In the genomic region with DNA sequence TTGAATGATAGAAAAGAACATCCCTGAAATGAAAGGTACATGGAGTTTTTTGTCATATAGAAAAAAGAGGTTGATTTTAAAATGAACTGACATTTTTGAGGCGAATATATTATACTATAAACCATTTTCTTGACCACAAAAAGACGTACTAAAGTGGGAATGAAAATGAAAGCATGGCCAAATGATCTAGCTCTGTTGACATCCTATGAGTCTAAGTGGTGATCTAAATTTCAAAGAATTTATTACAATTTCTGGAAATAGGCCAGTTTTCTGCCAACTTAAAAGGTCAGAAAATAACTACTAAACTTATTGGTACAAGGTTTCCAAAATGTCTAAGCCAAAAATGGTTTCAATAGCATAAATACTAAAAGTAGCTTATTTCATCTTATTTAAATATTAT, we compare ENCODE assay signal across 19 cellular contexts.
DNase-seq lines count a peak whose midpoint lies in the region; TF ChIP-seq lines count a peak whose summit lies in the region.
"Had no signal": no experiment of that assay in that cellular context is flagged by ENCODE, and none has a peak within 500 bp of the region (broad histone marks: within the 10 kb centered on the region; RNA-seq: fewer than 3 reads in every experiment).

No MANE protein-coding gene starts in this region.

- no peak overlapping the region for H3K4me2 ChIP-seq in smooth muscle cell

- H2AFZ ChIP-seq in smooth muscle cell (ENCODE audit: low read depth) = peak overlapping the region; percentile 8

- POLR2A ChIA-PET in RWPE1 (lab: Yijun Ruan, JAX; ENCODE audit: low non-redundant PET) = no interaction called here

- CTCF ChIA-PET in RWPE1 (lab: Yijun Ruan, JAX) = no interaction called here

- no peak overlapping the region for H3K27ac Mint-ChIP-seq in activated T-helper 2 cell treated with anti-CD3 and anti-CD28 coated beads, Interferon-gamma antibody, Interleukin-2, Interleukin-4, amounts not matched to agents 10 μg/mL and 5 μg/mL and 100 μg/mL, durations not matched to agents 14 hours and 24 hours and 36 hours
- H3K27ac Mint-ChIP-seq: B cell; CD4-positive, alpha-beta T cell; HFFc6 had no signal

- no peak overlapping the region for H3K9ac ChIP-seq in smooth muscle cell (ENCODE audit: low read depth)

- H3K4me3 ChIP-seq in smooth muscle cell = no peak overlapping the region
- H3K4me3 ChIP-seq in foreskin fibroblast (ENCODE audit: low read depth in 1 of 2, low read length in 2 of 2) = no peak overlapping the region
- H3K4me3 ChIP-seq: K562, SK-N-MC had no signal

- intact Hi-C loops in activated T-helper 2 cell treated with anti-CD3 and anti-CD28 coated beads, Interferon-gamma antibody, Interleukin-2, Interleukin-4, amounts not matched to agents 10 μg/mL and 5 μg/mL and 100 μg/mL, durations not matched to agents 14 hours and 24 hours and 36 hours (cut with micrococcal nuclease) = no loop called here

- H3F3A ChIP-seq in smooth muscle cell (ENCODE audit: low read depth) = no peaks in the 10 kb centered on the region

- H3K27me3 ChIP-seq in smooth muscle cell (ENCODE audit: low read depth) = no peaks in the 10 kb centered on the region

- H3K4me1 ChIP-seq in smooth muscle cell (ENCODE audit: low read depth) = no peaks in the 10 kb centered on the region

- TF ChIP-seq CTCF in RWPE1 (conservative IDR thresholded peaks at IDR 0.05; ENCODE audit: low read depth) = no peak
- TF ChIP-seq CTCF in smooth muscle cell (IDR thresholded peaks at IDR 0.05; ENCODE audit: borderline replicate concordance, insufficient read depth, poor library complexity, severe bottlenecking) = no peak
- no peak for TF ChIP-seq CTCF in foreskin fibroblast (IDR thresholded peaks at IDR 0.05; ENCODE audit: low read depth, low read length)

- no peaks in the 10 kb centered on the region for H3K79me2 ChIP-seq in smooth muscle cell (ENCODE audit: low read depth)

- no peak overlapping the region for H3K27ac ChIP-seq in RWPE1
- no peak overlapping the region for H3K27ac ChIP-seq in smooth muscle cell (ENCODE audit: low read depth)
- H3K27ac ChIP-seq: SK-N-MC had no signal

- no peaks in the 10 kb centered on the region for H3K36me3 ChIP-seq in smooth muscle cell (ENCODE audit: low read depth)

- DNase-seq in HT1080 (ENCODE audit: low read depth) (peak; percentile 13), RWPE1 (ENCODE audit: low spot score) (peak; percentile 0), glomerular visceral epithelial cell (ENCODE audit: extremely low spot score) (peak; percentile 45), smooth muscle cell (lab: John Stamatoyannopoulos, UW; ENCODE audit: unreplicated experiment) (no peak), foreskin fibroblast (no peak)
- DNase-seq in activated T-helper 2 cell treated with anti-CD3 and anti-CD28 coated beads, Interferon-gamma antibody, Interleukin-2, Interleukin-4, amounts not matched to agents 10 μg/mL and 5 μg/mL and 100 μg/mL, durations not matched to agents 14 hours and 24 hours and 36 hours (ENCODE audit: low spot score) = no peak
- DNase-seq in NK-92 treated with Interleukin-12 subunit alpha and Interleukin-12 subunit beta, amount 100 ng/mL, for 24 hours (lab: John Stamatoyannopoulos, UW) = no peak
- DNase-seq: ACHN; CD4-positive, alpha-beta T cell; DMS53; HFFc6; NCI-H1436; NCI-H2029 treated with DMSO at 0.1 percent for 48 hours; NCI-H510A treated with DMSO at 0.1 percent for 48 hours; NCI-H82; Right ventricle myocardium superior had no signal

- peaks cover 25% of the 10 kb centered on the region for H3K9me3 Mint-ChIP-seq in activated T-helper 2 cell treated with anti-CD3 and anti-CD28 coated beads, Interferon-gamma antibody, Interleukin-2, Interleukin-4, amounts not matched to agents 10 μg/mL and 5 μg/mL and 100 μg/mL, durations not matched to agents 14 hours and 24 hours and 36 hours

- WGBS in smooth muscle cell (ENCODE audit: low lambda C conversion rate) = 78% methylated on average over 2 of the region's 2 CpGs

- H3K36me3 Mint-ChIP-seq in activated T-helper 2 cell treated with anti-CD3 and anti-CD28 coated beads, Interferon-gamma antibody, Interleukin-2, Interleukin-4, amounts not matched to agents 10 μg/mL and 5 μg/mL and 100 μg/mL, durations not matched to agents 14 hours and 24 hours and 36 hours (ENCODE audit: low read depth) = no peaks in the 10 kb centered on the region

- no peaks in the 10 kb centered on the region for H3K4me1 Mint-ChIP-seq in activated T-helper 2 cell treated with anti-CD3 and anti-CD28 coated beads, Interferon-gamma antibody, Interleukin-2, Interleukin-4, amounts not matched to agents 10 μg/mL and 5 μg/mL and 100 μg/mL, durations not matched to agents 14 hours and 24 hours and 36 hours (ENCODE audit: low read depth)
- H3K4me1 Mint-ChIP-seq: B cell had no signal

- H3K4me3 Mint-ChIP-seq in activated T-helper 2 cell treated with anti-CD3 and anti-CD28 coated beads, Interferon-gamma antibody, Interleukin-2, Interleukin-4, amounts not matched to agents 10 μg/mL and 5 μg/mL and 100 μg/mL, durations not matched to agents 14 hours and 24 hours and 36 hours (ENCODE audit: low read depth) = no peak overlapping the region
- H3K4me3 Mint-ChIP-seq: B cell; CD4-positive, alpha-beta T cell; HFFc6 had no signal

- no peaks in the 10 kb centered on the region for H3K9me3 ChIP-seq in smooth muscle cell (replicated peaks; ENCODE audit: low read depth)

- no peaks in the 10 kb centered on the region for H3K27me3 Mint-ChIP-seq in activated T-helper 2 cell treated with anti-CD3 and anti-CD28 coated beads, Interferon-gamma antibody, Interleukin-2, Interleukin-4, amounts not matched to agents 10 μg/mL and 5 μg/mL and 100 μg/mL, durations not matched to agents 14 hours and 24 hours and 36 hours (ENCODE audit: low read depth)
- H3K27me3 Mint-ChIP-seq: B cell; CD4-positive, alpha-beta T cell had no signal

- no peaks in the 10 kb centered on the region for H4K20me1 ChIP-seq in smooth muscle cell (ENCODE audit: low read depth)

Comparison
In these comparisons a context has a peak if more than half of its experiments do, and no peak if none do; other contexts are left out.
1. DNase-seq: peak in HT1080 (single experiment), RWPE1 (single experiment) and glomerular visceral epithelial cell (single experiment); none in smooth muscle cell (single experiment), activated T-helper 2 cell treated with anti-CD3 and anti-CD28 coated beads, Interferon-gamma antibody, Interleukin-2, Interleukin-4, amounts not matched to agents 10 μg/mL and 5 μg/mL and 100 μg/mL, durations not matched to agents 14 hours and 24 hours and 36 hours (single experiment), NK-92 treated with Interleukin-12 subunit alpha and Interleukin-12 subunit beta, amount 100 ng/mL, for 24 hours (single experiment) and foreskin fibroblast (0 of 2).